In the genomic region with DNA sequence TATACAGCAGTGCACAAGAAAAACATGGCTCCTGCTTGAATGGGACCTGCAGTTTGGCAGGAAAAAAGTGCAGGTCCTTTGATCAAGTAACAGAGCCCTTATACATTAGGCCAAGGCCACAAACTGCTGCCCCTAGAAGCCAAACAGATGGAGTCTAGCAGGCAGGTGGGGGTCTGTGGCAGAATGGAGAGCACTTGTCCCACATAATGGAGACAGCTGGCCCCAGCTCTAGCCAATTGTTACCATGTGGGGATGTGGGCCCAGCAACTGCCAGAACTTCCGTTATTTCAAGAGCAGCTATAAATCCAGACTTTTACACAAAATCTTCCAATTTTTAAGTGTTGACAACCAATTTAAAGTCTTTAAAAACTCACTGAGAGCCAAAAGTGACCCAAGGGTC, we compare ENCODE assay signal across 1 cellular context.
TF ChIP-seq lines count a peak whose summit lies in the region.

No MANE protein-coding gene starts in this region.

TF ChIP-seq in SK-N-SH treated with all-trans-retinoic acid at 6 μM for 48 hours, 23 proteins besides CTCF, POLR2A, EP300 and RAD21 (continued from another document):
- TF ChIP-seq CREB5 (CRISPR knock-in tag; IDR thresholded peaks at IDR 0.05; ENCODE audit: low read depth) (no peak), TOX (CRISPR knock-in tag; IDR thresholded peaks at IDR 0.05; ENCODE audit: borderline replicate concordance) (no peak), ESRRG (CRISPR knock-in tag; IDR thresholded peaks at IDR 0.05) (no peak), CSDC2 (CRISPR knock-in tag; IDR thresholded peaks at IDR 0.05) (no peak)
